Comparison of ENCODE assay signal across 10 cellular contexts in genomic region chr17:80416260-80416939, GRCh38. TPM values are rescaled to one million over a fixed set of nuclear protein-coding genes. Genes with fewer than 3 reads are reported as not detected.
DNase-seq lines count a peak whose midpoint lies in the region; ATAC-seq and TF ChIP-seq lines count a peak whose summit lies in the region.
"Had no signal": no experiment of that assay in that cellular context is flagged by ENCODE, and none has a peak within 500 bp of the region (broad histone marks: within the 10 kb centered on the region; RNA-seq: fewer than 3 reads in every experiment).

No MANE protein-coding gene starts in this region.

- peak overlapping the region; percentile 79 for H3K4me2 ChIP-seq in osteoblast (ENCODE audit: insufficient read depth, low read length)

- no peaks in the 10 kb centered on the region for H3K9me3 ChIP-seq in CD4-positive, alpha-beta memory T cell (ENCODE audit: control insufficient read depth in 1 of 2, low read length in 2 of 2)
- no peaks in the 10 kb centered on the region for H3K9me3 ChIP-seq in osteoblast (ENCODE audit: low read depth, low read length)
- H3K9me3 ChIP-seq: adrenal gland had no signal

- DNase-seq in CD4-positive, alpha-beta memory T cell, result no peak
- DNase-seq in NB4 (ENCODE audit: low read depth) (no peak), osteoblast (ENCODE audit: insufficient read length, low spot score, missing footprints) (peak; percentile 52), occipital lobe (lab: John Stamatoyannopoulos, UW) (no peak), NCI-H2107 treated with DMSO at 0.1 percent for 48 hours (lab: John Stamatoyannopoulos, UW; ENCODE audit: unreplicated experiment) (no peak), germinal center (ENCODE audit: low spot score) (no peak), NCI-H1105 treated with DMSO at 0.1 percent for 48 hours (lab: John Stamatoyannopoulos, UW) (no peak)
- no peak for DNase-seq in effector memory CD8-positive, alpha-beta T cell
- DNase-seq: adrenal gland, midbrain had no signal

- CTCF ChIA-PET in CD4-positive, alpha-beta memory T cell (lab: Charles Lee; ENCODE audit: partially characterized antibody), result interaction anchor here (0.7 to 1.9 kb wide), 3 partner anchors 11 to 603 kb away, joined by 3 to 6 read pairs (median 5); no protein-coding TSS in a partner anchor

- H3K27me3 Mint-ChIP-seq in CD4-positive, alpha-beta memory T cell, result peaks cover 11 to 14% of the 10 kb centered on the region in 2 donors
- H3K27me3 Mint-ChIP-seq in effector memory CD8-positive, alpha-beta T cell, result peaks cover 16 to 19% of the 10 kb centered on the region in 2 donors

- H3K36me3 Mint-ChIP-seq in CD4-positive, alpha-beta memory T cell, result peaks cover 6 to 16% of the 10 kb centered on the region in 2 donors
- peaks cover 32% of the 10 kb centered on the region for H3K36me3 Mint-ChIP-seq in effector memory CD8-positive, alpha-beta T cell (ENCODE audit: insufficient read depth)

- H3K9me3 Mint-ChIP-seq in CD4-positive, alpha-beta memory T cell, result peaks cover 0 to 3% (median 0%) of the 10 kb centered on the region in 8 donors
- no peaks in the 10 kb centered on the region for H3K9me3 Mint-ChIP-seq in effector memory CD8-positive, alpha-beta T cell

- peaks cover 31% of the 10 kb centered on the region for H3K79me2 ChIP-seq in osteoblast (ENCODE audit: insufficient read depth, low read length)

- peaks cover 7% of the 10 kb centered on the region for H3K27me3 ChIP-seq in CD4-positive, alpha-beta memory T cell (ENCODE audit: insufficient read depth, low read length)
- H3K27me3 ChIP-seq in osteoblast (ENCODE audit: insufficient read depth, low read length), result peaks cover 6% of the 10 kb centered on the region
- H3K27me3 ChIP-seq: adrenal gland had no signal

- peak overlapping the region in 6 of 7 donors; percentile 75 to 95 (median 84) for H3K27ac Mint-ChIP-seq in CD4-positive, alpha-beta memory T cell
- peak overlapping the region; percentile 94 for H3K27ac Mint-ChIP-seq in effector memory CD8-positive, alpha-beta T cell

- ATAC-seq in effector memory CD8-positive, alpha-beta T cell (replicated peaks), result no peak

- intact Hi-C loops in CD4-positive, alpha-beta memory T cell (cut with micrococcal nuclease), result no loop called here

- H4K20me1 ChIP-seq in osteoblast (ENCODE audit: insufficient read depth, low read length), result peaks cover 29% of the 10 kb centered on the region

- TF ChIP-seq POLR2A in NB4 (IDR thresholded peaks at IDR 0.05; ENCODE audit: extremely low read depth, insufficient read length), result no peak

- H3K36me3 ChIP-seq in CD4-positive, alpha-beta memory T cell (ENCODE audit: insufficient read depth, low read length), result no peaks in the 10 kb centered on the region
- H3K36me3 ChIP-seq in osteoblast (ENCODE audit: insufficient read depth, low read length), result peaks cover 24% of the 10 kb centered on the region

- peaks cover 13 to 52% (median 25%) of the 10 kb centered on the region in 4 donors for H3K4me1 Mint-ChIP-seq in CD4-positive, alpha-beta memory T cell
- H3K4me1 Mint-ChIP-seq in effector memory CD8-positive, alpha-beta T cell (ENCODE audit: low read depth in 2 of 2), result peaks cover 19 to 36% of the 10 kb centered on the region in 2 donors

- POLR2A ChIA-PET in CD4-positive, alpha-beta memory T cell (lab: Charles Lee; ENCODE audit: partially characterized antibody), result interaction anchor here (0.6 to 2.9 kb wide), 4 partner anchors 38 to 880 kb away, joined by 3 to 22 read pairs (median 3); no protein-coding TSS in a partner anchor

- no peak overlapping the region for H3K27ac ChIP-seq in CD4-positive, alpha-beta memory T cell (ENCODE audit: low read depth, low read length)
- H3K27ac ChIP-seq in osteoblast (ENCODE audit: low read depth, low read length), result no peak overlapping the region

- TF ChIP-seq CTCF in NB4 (IDR thresholded peaks at IDR 0.05; ENCODE audit: low read depth, low read length), result no peak
- TF ChIP-seq CTCF in osteoblast (IDR thresholded peaks at IDR 0.05; ENCODE audit: extremely low read depth, low read depth, low read length), result no peak

- no peak overlapping the region for H2AFZ ChIP-seq in osteoblast (ENCODE audit: low read length)

- peak overlapping the region; percentile 82 to 90 (median 86) for H3K4me3 Mint-ChIP-seq in CD4-positive, alpha-beta memory T cell
- peak overlapping the region; percentile 85 to 90 for H3K4me3 Mint-ChIP-seq in effector memory CD8-positive, alpha-beta T cell

- no peak overlapping the region for H3K4me3 ChIP-seq in CD4-positive, alpha-beta memory T cell (ENCODE audit: low read length in 2 of 2)
- peak overlapping the region; percentile 59 for H3K4me3 ChIP-seq in NB4 (ENCODE audit: low read depth, low read length)
- peak overlapping the region; percentile 100 for H3K4me3 ChIP-seq in osteoblast (ENCODE audit: insufficient read depth, low read length)

- H3K4me1 ChIP-seq in CD4-positive, alpha-beta memory T cell (ENCODE audit: insufficient read depth, low read length), result peaks cover 26% of the 10 kb centered on the region
- peaks cover 15% of the 10 kb centered on the region for H3K4me1 ChIP-seq in osteoblast (ENCODE audit: insufficient read depth, low read length)

RNA-seq across cellular contexts. Expression of gene ENDOV, which starts 1.4 kb away (rescaled TPM):
- total RNA-seq in CD4-positive, alpha-beta memory T cell, result 10 to 100 TPM; 20.1 to 25.5 TPM
- 10 to 100 TPM; 10.1 to 15.5 TPM for polyA plus RNA-seq in CD4-positive, alpha-beta memory T cell
- 19.5 and 25.9 TPM in 2 replicates for total RNA-seq in osteoblast
- 11.5 TPM for total RNA-seq in occipital lobe

Comparison
In these comparisons a context has a peak if more than half of its experiments do, and no peak if none do; other contexts are left out.
1. H3K4me3 ChIP-seq: peak in NB4 (single experiment) and osteoblast (single experiment); none in CD4-positive, alpha-beta memory T cell (0 of 2).